16 cellular contexts compared by ENCODE assay signal in genomic region chrY:17045124-17045523, GRCh38.
DNase-seq lines count a peak whose midpoint lies in the region; ATAC-seq and TF ChIP-seq lines count a peak whose summit lies in the region.
"Had no signal": no experiment of that assay in that cellular context is flagged by ENCODE, and none has a peak within 500 bp of the region (broad histone marks: within the 10 kb centered on the region; RNA-seq: fewer than 3 reads in every experiment).

No MANE protein-coding gene starts in this region.

- H4K8ac ChIP-seq in mesendoderm (ENCODE audit: low read depth, low read length), result no peak overlapping the region

- H3K4me3 ChIP-seq in DND-41 (ENCODE audit: low read depth in 1 of 2, low read length in 2 of 2), result no peak overlapping the region
- peak overlapping the region; percentile 43 for H3K4me3 ChIP-seq in OCI-LY7 (ENCODE audit: low read depth, low read length, poor library complexity, severe bottlenecking)
- H3K4me3 ChIP-seq in epithelial cell of esophagus (ENCODE audit: low read length), result no peak overlapping the region
- no peak overlapping the region for H3K4me3 ChIP-seq in mesendoderm (ENCODE audit: low read length)

- in situ Hi-C loops in KBM-7 (cut with MboI; ENCODE audit: low pct_unique_long_range_greater_than_20kb, low sequenced_read_pairs), result no loop called here

- H3K27me3 Mint-ChIP-seq in activated naive CD4-positive, alpha-beta T cell treated with anti-CD3 and anti-CD28 coated beads, Interleukin-2, amount 10 ng/mL, durations not matched to agents 7 days and 5 days, result no peaks in the 10 kb centered on the region
- no peaks in the 10 kb centered on the region for H3K27me3 Mint-ChIP-seq in Calu3 (ENCODE audit: unreplicated experiment)
- H3K27me3 Mint-ChIP-seq: B cell; CD4-positive, alpha-beta T cell had no signal

- no peak overlapping the region for H3K4ac ChIP-seq in mesendoderm (ENCODE audit: low read depth, low read length)

- POLR2A ChIA-PET in OCI-LY7 (lab: Charles Lee), result no interaction called here

- no peaks in the 10 kb centered on the region for H3K36me3 Mint-ChIP-seq in activated naive CD4-positive, alpha-beta T cell treated with anti-CD3 and anti-CD28 coated beads, Interleukin-2, amount 10 ng/mL, durations not matched to agents 7 days and 5 days
- H3K36me3 Mint-ChIP-seq in Calu3 (ENCODE audit: insufficient read depth, unreplicated experiment), result no peaks in the 10 kb centered on the region

- intact Hi-C loops in OCI-LY7 (cut with micrococcal nuclease; ENCODE audit: unreplicated experiment) (loop anchor here (1.0 kb wide), 1 partner anchor 40 kb away; no protein-coding TSS in a partner anchor), Calu3 (cut with micrococcal nuclease; ENCODE audit: unreplicated experiment) (no loop called here)

- H3K79me1 ChIP-seq in mesendoderm (ENCODE audit: low read length), result no peaks in the 10 kb centered on the region

- H4K20me1 ChIP-seq in DND-41 (ENCODE audit: insufficient read depth, low read length) (no peaks in the 10 kb centered on the region), OCI-LY7 (ENCODE audit: insufficient read depth, low read length) (no peaks in the 10 kb centered on the region)

- no peak overlapping the region for H3K4me2 ChIP-seq in DND-41 (ENCODE audit: insufficient read depth, low read length)
- peak overlapping the region; percentile 41 for H3K4me2 ChIP-seq in OCI-LY7 (ENCODE audit: low read length)
- H3K4me2 ChIP-seq in mesendoderm (ENCODE audit: low read length), result no peak overlapping the region

- H2BK15ac ChIP-seq in mesendoderm (replicated peaks; ENCODE audit: low read depth), result no peak overlapping the region

- TF ChIP-seq CTCF in DND-41 (IDR thresholded peaks at IDR 0.05; ENCODE audit: borderline replicate concordance, extremely low read depth, low read length, poor library complexity, severe bottlenecking) (no peak), OCI-LY7 (conservative IDR thresholded peaks at IDR 0.05; ENCODE audit: low read length) (no peak), epithelial cell of esophagus (IDR thresholded peaks at IDR 0.05; ENCODE audit: insufficient read depth, low read depth, low read length, missing control alignments) (no peak), Calu3 (IDR thresholded peaks at IDR 0.05; ENCODE audit: unreplicated experiment) (no peak)

- H3K23ac ChIP-seq in mesendoderm (ENCODE audit: low read length), result no peak overlapping the region

- H3K18ac ChIP-seq in mesendoderm (ENCODE audit: low read length), result no peak overlapping the region

- peaks cover 14% of the 10 kb centered on the region for H3K9me3 Mint-ChIP-seq in activated naive CD4-positive, alpha-beta T cell treated with anti-CD3 and anti-CD28 coated beads, Interleukin-2, amount 10 ng/mL, durations not matched to agents 7 days and 5 days
- H3K9me3 Mint-ChIP-seq in Calu3 (ENCODE audit: low read depth, unreplicated experiment), result no peaks in the 10 kb centered on the region

- no peak overlapping the region for H2AK5ac ChIP-seq in mesendoderm (ENCODE audit: low read length)

- BruUV-seq in OCI-LY7 (replicated peaks; lab: Mats Ljungman, UMichigan), result no TSS peak
- no TSS peak for BruUV-seq in Calu3 (replicated peaks; lab: Mats Ljungman, UMichigan)

- no peak overlapping the region for H3K9ac ChIP-seq in DND-41 (ENCODE audit: low read depth, low read length)
- no peak overlapping the region for H3K9ac ChIP-seq in mesendoderm (ENCODE audit: low read length)

- H3K9me2 ChIP-seq in OCI-LY7 (ENCODE audit: insufficient read depth, low read length), result no peaks in the 10 kb centered on the region

- ATAC-seq in DND-41 (ENCODE audit: insufficient read depth, low read depth) (0 out of 3 replicates have a peak, but pooled peaks have one; percentile 15), GM18870 (IDR thresholded peaks at IDR 0.05; ENCODE audit: unreplicated experiment) (no peak)

- H2AFZ ChIP-seq in DND-41 (ENCODE audit: low read depth, low read length), result peak overlapping the region; percentile 56; the same call in 1 of the 2 replicates
- H2AFZ ChIP-seq in OCI-LY7 (ENCODE audit: low read length), result peak overlapping the region; percentile 88

- H3K9me3 ChIP-seq in DND-41 (ENCODE audit: insufficient read depth, low read length, severe bottlenecking) (peaks cover 26% of the 10 kb centered on the region), OCI-LY7 (ENCODE audit: low read length) (peaks cover 44% of the 10 kb centered on the region)
- H3K9me3 ChIP-seq: Caco-2 had no signal

- peaks cover 5% of the 10 kb centered on the region for H3K4me1 Mint-ChIP-seq in activated naive CD4-positive, alpha-beta T cell treated with anti-CD3 and anti-CD28 coated beads, Interleukin-2, amount 10 ng/mL, durations not matched to agents 7 days and 5 days
- H3K4me1 Mint-ChIP-seq in Calu3 (ENCODE audit: low read depth, unreplicated experiment), result no peaks in the 10 kb centered on the region

- peak overlapping the region; percentile 47; the same call in 1 of the 2 replicates for H3K27ac ChIP-seq in DND-41 (ENCODE audit: low read length)
- H3K27ac ChIP-seq in OCI-LY7 (ENCODE audit: low read depth, low read length, poor library complexity, severe bottlenecking), result peak overlapping the region; percentile 80
- no peak overlapping the region for H3K27ac ChIP-seq in mesendoderm (ENCODE audit: low read depth, low read length)
- H3K27ac ChIP-seq: HL-60 had no signal

- no peak overlapping the region for H3K4me3 Mint-ChIP-seq in activated naive CD4-positive, alpha-beta T cell treated with anti-CD3 and anti-CD28 coated beads, Interleukin-2, amount 10 ng/mL, durations not matched to agents 7 days and 5 days
- no peak overlapping the region for H3K4me3 Mint-ChIP-seq in Calu3 (ENCODE audit: low read depth, unreplicated experiment)
- H3K4me3 Mint-ChIP-seq: B cell; CD4-positive, alpha-beta T cell; HFFc6 had no signal

- H3K36me3 ChIP-seq in DND-41 (ENCODE audit: insufficient read depth, low read length) (no peaks in the 10 kb centered on the region; the same call in 1 of the 2 replicates), OCI-LY7 (ENCODE audit: insufficient read depth, low read length) (no peaks in the 10 kb centered on the region; the same call in 1 of the 2 replicates), mesendoderm (ENCODE audit: control insufficient read depth, insufficient read depth, low read length) (no peaks in the 10 kb centered on the region)

- no peak overlapping the region for H3K56ac ChIP-seq in mesendoderm (ENCODE audit: low read length)

- H3K79me2 ChIP-seq in DND-41 (ENCODE audit: insufficient read depth, low read length), result no peaks in the 10 kb centered on the region
- H3K79me2 ChIP-seq in OCI-LY7 (ENCODE audit: insufficient read depth, low read depth, low read length), result no peaks in the 10 kb centered on the region
- H3K79me2 ChIP-seq in mesendoderm (ENCODE audit: control insufficient read depth, insufficient read depth, low read length), result no peaks in the 10 kb centered on the region

- H2BK5ac ChIP-seq in mesendoderm (ENCODE audit: low read length), result no peak overlapping the region

- no CpG with 5 or more reads among the region's 2 CpGs for WGBS in mesendoderm (ENCODE audit: extremely low coverage, insufficient coverage, low lambda C conversion rate)

- H3K27ac Mint-ChIP-seq in activated naive CD4-positive, alpha-beta T cell treated with anti-CD3 and anti-CD28 coated beads, Interleukin-2, amount 10 ng/mL, durations not matched to agents 7 days and 5 days, result no peak overlapping the region
- no peak overlapping the region for H3K27ac Mint-ChIP-seq in Calu3 (ENCODE audit: unreplicated experiment)
- H3K27ac Mint-ChIP-seq: B cell; CD4-positive, alpha-beta T cell; HFFc6 had no signal

- peaks cover 40% of the 10 kb centered on the region for H3K4me1 ChIP-seq in DND-41 (ENCODE audit: insufficient read depth, low read length)
- H3K4me1 ChIP-seq in OCI-LY7 (ENCODE audit: insufficient read depth, low read length, poor library complexity, severe bottlenecking), result peaks cover 51% of the 10 kb centered on the region
- no peaks in the 10 kb centered on the region for H3K4me1 ChIP-seq in mesendoderm (ENCODE audit: control insufficient read depth, low read depth, low read length)
- H3K4me1 ChIP-seq: Caco-2 had no signal

- no peak for DNase-seq in DND-41
- DNase-seq in OCI-LY7 (ENCODE audit: low spot score), result peak; percentile 0
- DNase-seq in epithelial cell of esophagus (ENCODE audit: low read depth), result peak; percentile 22
- peak; percentile 13 for DNase-seq in mesendoderm
- DNase-seq in KBM-7, result no peak
- no peak for DNase-seq in activated naive CD4-positive, alpha-beta T cell treated with anti-CD3 and anti-CD28 coated beads, Interleukin-2, amount 10 ng/mL, durations not matched to agents 7 days and 5 days
- DNase-seq in Calu3, result no peak
- DNase-seq: C1 segment of cervical spinal cord; Caco-2; CD4-positive, alpha-beta T cell; DMS53; HCEC 1CT; HFFc6 had no signal

- CTCF ChIA-PET in OCI-LY7 (lab: Charles Lee; ENCODE audit: unreplicated experiment), result no interaction called here
- CTCF ChIA-PET in activated naive CD4-positive, alpha-beta T cell treated with anti-CD3 and anti-CD28 coated beads, Interleukin-2, amount 10 ng/mL, durations not matched to agents 7 days and 5 days (lab: Charles Lee), result no interaction called here
- CTCF ChIA-PET in Calu3 (lab: Charles Lee), result no interaction called here

- H4K5ac ChIP-seq in mesendoderm (ENCODE audit: low read length), result no peak overlapping the region

- no peak overlapping the region for H2BK120ac ChIP-seq in mesendoderm (ENCODE audit: low read depth, low read length)

- H3K27me3 ChIP-seq in DND-41 (ENCODE audit: insufficient read depth, low read length, poor library complexity) (no peaks in the 10 kb centered on the region), mesendoderm (ENCODE audit: insufficient read depth, low read length, poor library complexity) (no peaks in the 10 kb centered on the region)

Comparison
In these comparisons a context has a peak if more than half of its experiments do, and no peak if none do; other contexts are left out.
1. DNase-seq: peak in OCI-LY7 (single experiment), epithelial cell of esophagus (single experiment) and mesendoderm (single experiment); none in DND-41 (single experiment), KBM-7 (single experiment), activated naive CD4-positive, alpha-beta T cell treated with anti-CD3 and anti-CD28 coated beads, Interleukin-2, amount 10 ng/mL, durations not matched to agents 7 days and 5 days (single experiment) and Calu3 (single experiment).